ENCODE assay signal across 9 cellular contexts in genomic region chr12:68482660-68483059, GRCh38.
A peak's percentile ranks its signal among the peaks of the same experiment; 100 is the strongest.
DNase-seq lines count a peak whose midpoint lies in the region; ATAC-seq and TF ChIP-seq lines count a peak whose summit lies in the region.
"Had no signal": no experiment of that assay in that cellular context is flagged by ENCODE, and none has a peak within 500 bp of the region (broad histone marks: within the 10 kb centered on the region; RNA-seq: fewer than 3 reads in every experiment).

No MANE protein-coding gene starts in this region.

- no peaks in the 10 kb centered on the region for H3K27me3 Mint-ChIP-seq in activated CD4-positive, alpha-beta memory T cell treated with anti-CD3 and anti-CD28 coated beads, Interleukin-2, amount 10 ng/mL, durations not matched to agents 7 days and 5 days

- no peak overlapping the region for H3K4me3 ChIP-seq in BLaER1 treated with 17β-estradiol and CSF1 and Interleukin-3, amounts not matched to agents 10 nM and 100 nM
- no peak overlapping the region for H3K4me3 ChIP-seq in thyroid gland (replicated peaks in 1 of 3)
- H3K4me3 ChIP-seq in uterus, result no peak overlapping the region

- POLR2A ChIA-PET in activated CD4-positive, alpha-beta memory T cell treated with anti-CD3 and anti-CD28 coated beads, Interleukin-2, amount 10 ng/mL, durations not matched to agents 7 days and 5 days (lab: Charles Lee), result interaction anchor here (0.7 to 11.3 kb wide), 17 partner anchors 11 to 325 kb away, joined by 3 to 155 read pairs (median 6); partner anchors contain the start of genes MDM2, RAP1B and SLC35E3

- peak overlapping the region; percentile 42 for H3K4me3 Mint-ChIP-seq in activated CD4-positive, alpha-beta memory T cell treated with anti-CD3 and anti-CD28 coated beads, Interleukin-2, amount 10 ng/mL, durations not matched to agents 7 days and 5 days

- H3K9me3 ChIP-seq in BLaER1 treated with 17β-estradiol and CSF1 and Interleukin-3, amounts not matched to agents 10 nM and 100 nM (replicated peaks in 1 of 11), result peaks cover 6 to 22% (median 12%) of the 10 kb centered on the region in 11 experiments; a peak in 19 of 22 replicates
- H3K9me3 ChIP-seq in thyroid gland, result no peaks in the 10 kb centered on the region
- no peaks in the 10 kb centered on the region for H3K9me3 ChIP-seq in uterus

- peaks cover 19% of the 10 kb centered on the region for H3K9me3 Mint-ChIP-seq in activated CD4-positive, alpha-beta memory T cell treated with anti-CD3 and anti-CD28 coated beads, Interleukin-2, amount 10 ng/mL, durations not matched to agents 7 days and 5 days

- ATAC-seq in GM19023 (IDR thresholded peaks at IDR 0.05; ENCODE audit: unreplicated experiment), result peak; percentile 88
- peak; percentile 84 for ATAC-seq in HG02973 (IDR thresholded peaks at IDR 0.05; ENCODE audit: unreplicated experiment)

- intact Hi-C loops in thyroid gland (cut with DNase I) (no loop called here), uterus (cut with DNase I; ENCODE audit: low total_unique reads) (no loop called here)

- CTCF ChIA-PET in activated CD4-positive, alpha-beta memory T cell treated with anti-CD3 and anti-CD28 coated beads, Interleukin-2, amount 10 ng/mL, durations not matched to agents 7 days and 5 days (lab: Charles Lee), result interaction anchor here (1.0 to 2.4 kb wide), 7 partner anchors 15 to 128 kb away, joined by 3 to 11 read pairs (median 5); partner anchors contain the start of gene RAP1B

- H3K4me1 ChIP-seq in BLaER1 treated with 17β-estradiol and CSF1 and Interleukin-3, amounts not matched to agents 10 nM and 100 nM, result peaks cover 39 to 56% (median 45%) of the 10 kb centered on the region in 10 experiments
- H3K4me1 ChIP-seq in thyroid gland (peaks cover 0 to 8% of the 10 kb centered on the region in 2 donors), uterus (no peaks in the 10 kb centered on the region)

- H3K27ac Mint-ChIP-seq in activated CD4-positive, alpha-beta memory T cell treated with anti-CD3 and anti-CD28 coated beads, Interleukin-2, amount 10 ng/mL, durations not matched to agents 7 days and 5 days, result peak overlapping the region; percentile 90

- peak overlapping the region; percentile 77 to 89 (median 80) for H3K27ac ChIP-seq in BLaER1 treated with 17β-estradiol and CSF1 and Interleukin-3, amounts not matched to agents 10 nM and 100 nM
- H3K27ac ChIP-seq in thyroid gland, result no peak overlapping the region
- H3K27ac ChIP-seq in uterus, result no peak overlapping the region

- peaks cover 38% of the 10 kb centered on the region for H3K36me3 Mint-ChIP-seq in activated CD4-positive, alpha-beta memory T cell treated with anti-CD3 and anti-CD28 coated beads, Interleukin-2, amount 10 ng/mL, durations not matched to agents 7 days and 5 days (ENCODE audit: low read depth)

- WGBS in thyroid gland, 2 donors, result 64 to 65% methylated on average over 1 of the region's 1 CpG

- no peaks in the 10 kb centered on the region for H3K36me3 ChIP-seq in BLaER1 treated with 17β-estradiol and CSF1 and Interleukin-3, amounts not matched to agents 10 nM and 100 nM
- H3K36me3 ChIP-seq in thyroid gland (no peaks in the 10 kb centered on the region), uterus (no peaks in the 10 kb centered on the region)

- peaks cover 69% of the 10 kb centered on the region for H3K4me1 Mint-ChIP-seq in activated CD4-positive, alpha-beta memory T cell treated with anti-CD3 and anti-CD28 coated beads, Interleukin-2, amount 10 ng/mL, durations not matched to agents 7 days and 5 days

- no peaks in the 10 kb centered on the region for H4K20me1 ChIP-seq in BLaER1 treated with 17β-estradiol and CSF1 and Interleukin-3, amounts not matched to agents 10 nM and 100 nM

- no peaks in the 10 kb centered on the region for H3K27me3 ChIP-seq in BLaER1 treated with 17β-estradiol and CSF1 and Interleukin-3, amounts not matched to agents 10 nM and 100 nM
- H3K27me3 ChIP-seq in thyroid gland (no peaks in the 10 kb centered on the region), uterus (no peaks in the 10 kb centered on the region)

- TF ChIP-seq CTCF in thyroid gland (IDR thresholded peaks at IDR 0.05) (no peak), uterus (IDR thresholded peaks at IDR 0.05) (no peak)

- DNase-seq in activated CD4-positive, alpha-beta memory T cell treated with anti-CD3 and anti-CD28 coated beads, Interleukin-2, amount 10 ng/mL, durations not matched to agents 7 days and 5 days, result peak; percentile 73
- no peak for DNase-seq in stimulated activated CD4-positive, alpha-beta T cell treated with anti-CD3 and anti-CD28 coated beads, Interleukin-12 subunit alpha, Interleukin-12 subunit beta, amount 100 ng/mL, for 4 hours
- DNase-seq in thyroid gland (no peak), AML-193 (lab: John Stamatoyannopoulos, UW) (no peak), uterus (no peak)
- DNase-seq: GF-D8 had no signal

- H3K9ac ChIP-seq in BLaER1 treated with 17β-estradiol and CSF1 and Interleukin-3, amounts not matched to agents 10 nM and 100 nM, result peak overlapping the region in 5 of 11 experiments; percentile 0 to 72 (median 59); a peak in 7 of 22 replicates

- H3K4me2 ChIP-seq in BLaER1 treated with 17β-estradiol and CSF1 and Interleukin-3, amounts not matched to agents 10 nM and 100 nM, result peak overlapping the region; percentile 70 to 91 (median 76)

- TF ChIP-seq POLR2A in thyroid gland (IDR thresholded peaks at IDR 0.05), result no peak
- TF ChIP-seq POLR2A in uterus (IDR thresholded peaks at IDR 0.05), result no peak

Comparison
In these comparisons a context has a peak if more than half of its experiments do, and no peak if none do; other contexts are left out.
1. H3K27ac ChIP-seq: peak in BLaER1 treated with 17β-estradiol and CSF1 and Interleukin-3, amounts not matched to agents 10 nM and 100 nM (11 of 11); none in thyroid gland (0 of 3) and uterus (0 of 2).